Comparison of ENCODE assay signal across 11 cellular contexts in genomic region chr6:40276176-40276575, GRCh38.
"Had no signal": no experiment of that assay in that cellular context is flagged by ENCODE, and none has a peak within 500 bp of the region (broad histone marks: within the 10 kb centered on the region; RNA-seq: fewer than 3 reads in every experiment).

No MANE protein-coding gene starts in this region.

- H3K4me1 ChIP-seq: breast epithelium, esophagus muscularis mucosa, heart left ventricle, parathyroid adenoma, tibial nerve had no signal

- DNase-seq: activated CD4-positive, alpha-beta memory T cell treated with anti-CD3 and anti-CD28 coated beads for 36 hours; activated gamma-delta T cell; activated T-cell treated with anti-CD3 and anti-CD28 coated beads, Interleukin-2, amount 50 U/mL, for 48 hours; heart left ventricle; mesendoderm; T-helper 9 cell had no signal

- H2AFZ ChIP-seq: parathyroid adenoma had no signal

- H3K79me2 ChIP-seq: parathyroid adenoma had no signal

- ATAC-seq: stimulated activated effector memory CD8-positive, alpha-beta T cell treated with anti-CD3 and anti-CD28 coated beads, Interleukin-12 subunit alpha, Interleukin-12 subunit beta, amount 100 ng/mL, for 72 hours had no signal

- H3K36me3 ChIP-seq: breast epithelium, esophagus muscularis mucosa, heart left ventricle, tibial nerve had no signal

- H3K9ac ChIP-seq: parathyroid adenoma had no signal

- H3K4me3 ChIP-seq: breast epithelium, esophagus muscularis mucosa, heart left ventricle, tibial nerve had no signal

- H3K27ac ChIP-seq: breast epithelium, esophagus muscularis mucosa, heart left ventricle, parathyroid adenoma, tibial nerve had no signal

- H3K9me3 ChIP-seq: breast epithelium, heart left ventricle, tibial nerve had no signal

- H3K27me3 ChIP-seq: breast epithelium, esophagus muscularis mucosa, tibial nerve had no signal
